Comparison of ENCODE assay signal across 1 cellular context in genomic region chr19:10286803-10287737, GRCh38.
TF ChIP-seq lines count a peak whose summit lies in the region.

TSS of gene ICAM4 (plus strand) at chr19:10286955. CDS start at chr19:10287013, 58 bp downstream.

TF ChIP-seq in K562, 482 proteins besides CTCF, POLR2A, EP300 and RAD21 (continued from another document and continues in another):
- TF ChIP-seq VEZF1 (CRISPR knock-in tag; IDR thresholded peaks at IDR 0.05) (peak; percentile 97), ATF2 (CRISPR knock-in tag; IDR thresholded peaks at IDR 0.05) (peak; percentile 66; the same call in 1 of the 2 replicates), SMARCA4 (IDR thresholded peaks at IDR 0.05) (peak; percentile 56), FOXO4 (CRISPR knock-in tag; IDR thresholded peaks at IDR 0.05) (peak; percentile 8; the same call in 1 of the 2 replicates), ZNF431 (CRISPR knock-in tag; IDR thresholded peaks at IDR 0.05) (no peak), SMARCC2 (IDR thresholded peaks at IDR 0.05; ENCODE audit: low read depth) (no peak), EP400 (IDR thresholded peaks at IDR 0.05) (peak; percentile 61), HDAC8 (tag; IDR thresholded peaks at IDR 0.05) (no peak), CBFA2T2 (conservative IDR thresholded peaks at IDR 0.05) (peak; percentile 13; the same call in 1 of the 2 replicates), TBP (optimal IDR thresholded peaks at IDR 0.05; ENCODE audit: low read depth, low read length) (peak; percentile 60), ZNF717 (CRISPR knock-in tag; IDR thresholded peaks at IDR 0.05) (peak; percentile 8; the same call in 1 of the 2 replicates), TRIM24 (IDR thresholded peaks at IDR 0.05) (peak; percentile 8 to 18; a peak in 1 of 4 replicates), ZFP91 (CRISPR knock-in tag; IDR thresholded peaks at IDR 0.05) (peak; percentile 72), THAP7 (CRISPR knock-in tag; IDR thresholded peaks at IDR 0.05) (peak; percentile 82; the same call in 1 of the 2 replicates), NFIX (CRISPR knock-in tag; IDR thresholded peaks at IDR 0.05; ENCODE audit: low read depth) (peak; percentile 9; the same call in 1 of the 2 replicates), POLR2B (IDR thresholded peaks at IDR 0.05; ENCODE audit: low read depth, partially characterized antibody) (peak; percentile 46), RHOXF2B (CRISPR knock-in tag; conservative IDR thresholded peaks at IDR 0.05) (0 out of 2 replicates have a peak, but pooled peaks have one; percentile 57), NCOR1 (IDR thresholded peaks at IDR 0.05) (peak; percentile 60), ELF2 (CRISPR knock-in tag; IDR thresholded peaks at IDR 0.05) (peak; percentile 50; the same call in 1 of the 2 replicates), BDP1 (IDR thresholded peaks at IDR 0.05; ENCODE audit: insufficient read depth, insufficient read length) (no peak), ZBED1 (IDR thresholded peaks at IDR 0.05) (peak; percentile 31; the same call in 1 of the 2 replicates), ARID3A (IDR thresholded peaks at IDR 0.05; ENCODE audit: borderline replicate concordance, low read depth, low read length) (no peak), TBL1XR1 (IDR thresholded peaks at IDR 0.05; ENCODE audit: low read length in 2 of 2) (0 out of 4 replicates have a peak, but pooled peaks of 1 of the 2 experiments have one; percentile 8), CBFA2T3 (IDR thresholded peaks at IDR 0.05) (peak; percentile 67), HOXB6 (CRISPR knock-in tag; IDR thresholded peaks at IDR 0.05; ENCODE audit: borderline replicate concordance) (no peak; the same call in 1 of the 2 replicates), FOSL1 (tag; conservative IDR thresholded peaks at IDR 0.05) (peak; percentile 11; the same call in 1 of the 2 replicates), POLR2G (IDR thresholded peaks at IDR 0.05; ENCODE audit: low read depth, low read length) (peak; percentile 87), ZNF395 (CRISPR knock-in tag; IDR thresholded peaks at IDR 0.05) (peak; percentile 95), ZBTB33 (CRISPR knock-in tag; IDR thresholded peaks at IDR 0.05) (no peak), ZNF232 (CRISPR knock-in tag; IDR thresholded peaks at IDR 0.05) (peak; percentile 76; the same call in 1 of the 2 replicates), XRCC5 (IDR thresholded peaks at IDR 0.05; ENCODE audit: low read depth, low read length) (0 out of 2 replicates have a peak, but pooled peaks have one; percentile 26), NR2C1 (IDR thresholded peaks at IDR 0.05) (peak; percentile 47; the same call in 1 of the 2 replicates), NR2C1 (tag; IDR thresholded peaks at IDR 0.05) (no peak), CBX1 (IDR thresholded peaks at IDR 0.05; ENCODE audit: low read depth) (peak; percentile 69; the same call in 1 of the 2 replicates), ZNF589 (CRISPR knock-in tag; IDR thresholded peaks at IDR 0.05; ENCODE audit: low read depth) (peak; percentile 58; the same call in 1 of the 2 replicates), NFE2L1 (tag; IDR thresholded peaks at IDR 0.05; ENCODE audit: borderline replicate concordance, low read depth) (no peak), FOXA3 (CRISPR knock-in tag; conservative IDR thresholded peaks at IDR 0.05 in 1 of 2, IDR thresholded peaks at IDR 0.05 in 1 of 2) (peak in 1 of 2 experiments; percentile 69; a peak in 1 of 4 replicates), ZFX (CRISPR knock-in tag; IDR thresholded peaks at IDR 0.05) (peak; percentile 41), ZBTB2 (IDR thresholded peaks at IDR 0.05) (0 out of 2 replicates have a peak, but pooled peaks have one; percentile 17), PHF21A (IDR thresholded peaks at IDR 0.05; ENCODE audit: borderline replicate concordance, low read depth) (peak; percentile 47; the same call in 1 of the 2 replicates), DIDO1 (tag; IDR thresholded peaks at IDR 0.05; ENCODE audit: low read depth) (no peak), CREB1 (IDR thresholded peaks at IDR 0.05) (0 out of 2 replicates have a peak, but pooled peaks have one; percentile 4), CREB1 (CRISPR knock-in tag; IDR thresholded peaks at IDR 0.05) (peak; percentile 7; the same call in 1 of the 2 replicates), POLR2AphosphoS5 (IDR thresholded peaks at IDR 0.05; ENCODE audit: control insufficient read depth, insufficient read depth, low read depth, low read length) (peak; percentile 71; the same call in 1 of the 2 replicates), ZNF561 (CRISPR knock-in tag; conservative IDR thresholded peaks at IDR 0.05) (no peak), SRF (CRISPR knock-in tag; IDR thresholded peaks at IDR 0.05) (peak in 1 of 2 experiments; percentile 51; a peak in 1 of 4 replicates), MNT (conservative IDR thresholded peaks at IDR 0.05) (peak; percentile 66), TCF7 (IDR thresholded peaks at IDR 0.05; ENCODE audit: borderline replicate concordance) (peak; percentile 22; the same call in 1 of the 2 replicates), TFE3 (CRISPR knock-in tag; IDR thresholded peaks at IDR 0.05) (no peak)
